ENCODE assay signal across 15 cellular contexts in genomic region chr15:86316216-86316615, GRCh38.
DNase-seq lines count a peak whose midpoint lies in the region; ATAC-seq, FAIRE-seq and TF ChIP-seq lines count a peak whose summit lies in the region.
"Had no signal": no experiment of that assay in that cellular context is flagged by ENCODE, and none has a peak within 500 bp of the region (broad histone marks: within the 10 kb centered on the region; RNA-seq: fewer than 3 reads in every experiment).

No MANE protein-coding gene starts in this region.

- peak overlapping the region; percentile 89 for H2AFZ ChIP-seq in H1 (ENCODE audit: low read length)

- peaks cover 3% of the 10 kb centered on the region for H3K9me3 Mint-ChIP-seq in neural crest cell
- peaks cover 3% of the 10 kb centered on the region for H3K9me3 Mint-ChIP-seq in stimulated activated effector memory CD8-positive, alpha-beta T cell treated with anti-CD3 and anti-CD28 coated beads, Interleukin-12 subunit alpha, Interleukin-12 subunit beta, amount 100 ng/mL, for 72 hours

- no peak overlapping the region for H3K23ac ChIP-seq in H1 (ENCODE audit: insufficient read length)

- no peak for TF ChIP-seq RAD21 in H1 (IDR thresholded peaks at IDR 0.05 in 1 of 2, conservative IDR thresholded peaks at IDR 0.05 in 1 of 2; ENCODE audit: low read depth in 2 of 2, low read length in 2 of 2)

- no peaks in the 10 kb centered on the region; the same call in 1 of the 2 replicates for H3K23me2 ChIP-seq in H1 (ENCODE audit: low read depth, low read length)

- H3K4me3 ChIP-seq in H1 (ENCODE audit: extremely low read depth in 1 of 4, insufficient read depth in 2 of 4, low read depth in 3 of 4, low read length in 4 of 4) = no peak overlapping the region
- H3K4me3 ChIP-seq in gastroesophageal sphincter = no peak overlapping the region
- H3K4me3 ChIP-seq: K562, SJSA1 had no signal

- peaks cover 20% of the 10 kb centered on the region for H3K4me1 Mint-ChIP-seq in neural crest cell
- peaks cover 13% of the 10 kb centered on the region for H3K4me1 Mint-ChIP-seq in stimulated activated effector memory CD8-positive, alpha-beta T cell treated with anti-CD3 and anti-CD28 coated beads, Interleukin-12 subunit alpha, Interleukin-12 subunit beta, amount 100 ng/mL, for 72 hours
- H3K4me1 Mint-ChIP-seq: B cell had no signal

- no peaks in the 10 kb centered on the region for H3K36me3 ChIP-seq in H1 (ENCODE audit: control insufficient read depth in 2 of 4, insufficient read depth in 4 of 4, low read length in 3 of 4)
- H3K36me3 ChIP-seq in gastroesophageal sphincter = no peaks in the 10 kb centered on the region
- H3K36me3 ChIP-seq: SJSA1 had no signal

- DNase-seq in H1 (ENCODE audit: low read depth in 1 of 2, low spot score in 2 of 2) = no peak
- no peak for DNase-seq in neural crest cell (ENCODE audit: low read depth, low spot score)
- no peak for DNase-seq in stimulated activated effector memory CD8-positive, alpha-beta T cell treated with anti-CD3 and anti-CD28 coated beads, Interleukin-12 subunit alpha, Interleukin-12 subunit beta, amount 100 ng/mL, for 72 hours (ENCODE audit: low spot score in 2 of 2)
- no peak for DNase-seq in HUDEP-2 (lab: John Stamatoyannopoulos, UW; ENCODE audit: unreplicated experiment in 76 of 76)
- DNase-seq: CD8-positive, alpha-beta T cell; NCI-H1436; NCI-H2029; NCI-H2171 treated with DMSO at 0.1 percent for 48 hours had no signal

- no peak overlapping the region for H2BK15ac ChIP-seq in H1 (ENCODE audit: low read length)

- H3K9me3 ChIP-seq in H1 (ENCODE audit: insufficient read depth in 2 of 2, low read depth in 1 of 2, low read length in 1 of 2) (no peaks in the 10 kb centered on the region; a peak in 1 of 4 replicates), gastroesophageal sphincter (no peaks in the 10 kb centered on the region)
- H3K9me3 ChIP-seq: SJSA1 had no signal

- H3K4ac ChIP-seq in H1 (replicated peaks; ENCODE audit: insufficient read length, low read depth, low read length) = no peak overlapping the region

- H4K20me1 ChIP-seq in H1 (replicated peaks in 1 of 2; ENCODE audit: control insufficient read depth in 1 of 2, insufficient read depth in 2 of 2, low read length in 2 of 2) = no peaks in the 10 kb centered on the region

- no peak overlapping the region for H4K5ac ChIP-seq in H1 (ENCODE audit: insufficient read length, low read depth, low read length)

- H2BK120ac ChIP-seq in H1 (replicated peaks; ENCODE audit: low read depth, low read length) = no peak overlapping the region

- H3K18ac ChIP-seq in H1 (ENCODE audit: extremely low read depth, low read length) = no peak overlapping the region

- H2BK20ac ChIP-seq in H1 (ENCODE audit: low read length) = no peak overlapping the region

- H4K8ac ChIP-seq in H1 (ENCODE audit: extremely low read depth, insufficient read depth, low read length) = no peak overlapping the region

- H3K9ac ChIP-seq in H1 (replicated peaks in 1 of 4; ENCODE audit: extremely low read depth in 1 of 4, low read depth in 3 of 4, low read length in 3 of 4) = no peak overlapping the region

- H4K91ac ChIP-seq in H1 (replicated peaks; ENCODE audit: insufficient read length, low read length) = no peak overlapping the region

- no peak for ATAC-seq in gastroesophageal sphincter
- ATAC-seq in stimulated activated effector memory CD8-positive, alpha-beta T cell treated with anti-CD3 and anti-CD28 coated beads, Interleukin-12 subunit alpha, Interleukin-12 subunit beta, amount 100 ng/mL, for 72 hours = no peak
- ATAC-seq in GM19452 (IDR thresholded peaks at IDR 0.05; ENCODE audit: unreplicated experiment) = no peak
- ATAC-seq in GM21723 (IDR thresholded peaks at IDR 0.05; ENCODE audit: unreplicated experiment) = no peak
- ATAC-seq: CD8-positive, alpha-beta T cell; HCT116; K562 had no signal

- no peaks in the 10 kb centered on the region for H3K36me3 Mint-ChIP-seq in neural crest cell (ENCODE audit: low read depth)
- H3K36me3 Mint-ChIP-seq in stimulated activated effector memory CD8-positive, alpha-beta T cell treated with anti-CD3 and anti-CD28 coated beads, Interleukin-12 subunit alpha, Interleukin-12 subunit beta, amount 100 ng/mL, for 72 hours = no peaks in the 10 kb centered on the region
- H3K36me3 Mint-ChIP-seq: CD8-positive, alpha-beta T cell had no signal

- no peak overlapping the region for H2BK5ac ChIP-seq in H1 (ENCODE audit: low read depth, low read length)

- H3K56ac ChIP-seq in H1 (replicated peaks; ENCODE audit: insufficient read length, low read depth, low read length) = no peak overlapping the region

- H3K27ac ChIP-seq in H1 (ENCODE audit: low read depth, low read length) = no peak overlapping the region
- peak overlapping the region in 3 of 4 donors; percentile 60 to 64 (median 61) for H3K27ac ChIP-seq in gastroesophageal sphincter
- H3K27ac ChIP-seq: SJSA1 had no signal

- H3K4me3 Mint-ChIP-seq in neural crest cell = no peak overlapping the region
- H3K4me3 Mint-ChIP-seq in stimulated activated effector memory CD8-positive, alpha-beta T cell treated with anti-CD3 and anti-CD28 coated beads, Interleukin-12 subunit alpha, Interleukin-12 subunit beta, amount 100 ng/mL, for 72 hours = peak overlapping the region; percentile 1
- H3K4me3 Mint-ChIP-seq: B cell; CD8-positive, alpha-beta T cell had no signal

- peak overlapping the region; percentile 62; the same call in 1 of the 2 replicates for H2BK12ac ChIP-seq in H1 (ENCODE audit: low read depth, low read length)

- peak overlapping the region; percentile 4 for H3K27ac Mint-ChIP-seq in neural crest cell (ENCODE audit: unreplicated experiment)
- H3K27ac Mint-ChIP-seq in stimulated activated effector memory CD8-positive, alpha-beta T cell treated with anti-CD3 and anti-CD28 coated beads, Interleukin-12 subunit alpha, Interleukin-12 subunit beta, amount 100 ng/mL, for 72 hours = peak overlapping the region; percentile 5
- H3K27ac Mint-ChIP-seq: B cell; CD8-positive, alpha-beta T cell had no signal

- no peak for TF ChIP-seq EP300 in H1 (IDR thresholded peaks at IDR 0.05; ENCODE audit: borderline replicate concordance in 1 of 2, low read depth in 2 of 2, low read length in 2 of 2)
- no peak for TF ChIP-seq EP300 in gastroesophageal sphincter (IDR thresholded peaks at IDR 0.05)

- TF ChIP-seq POLR2A in H1 (IDR thresholded peaks at IDR 0.05; ENCODE audit: control extremely low read depth in 1 of 2, low read depth in 2 of 2, low read length in 2 of 2) (no peak), gastroesophageal sphincter (IDR thresholded peaks at IDR 0.05) (no peak)

- H2AK5ac ChIP-seq in H1 (ENCODE audit: low read depth, low read length) = no peak overlapping the region

- H3K4me1 ChIP-seq in H1 (replicated peaks in 1 of 4; ENCODE audit: control insufficient read depth in 3 of 4, insufficient read depth in 4 of 4, low read length in 3 of 4) (no peaks in the 10 kb centered on the region), gastroesophageal sphincter (peaks cover 0 to 6% (median 0%) of the 10 kb centered on the region in 3 donors)
- H3K4me1 ChIP-seq: SJSA1 had no signal

- no peak overlapping the region for H3K14ac ChIP-seq in H1 (ENCODE audit: insufficient read length)

- FAIRE-seq in H1 (lab: Jason Lieb, UNC) = no peak
- FAIRE-seq: K562 had no signal

- TF ChIP-seq CTCF in H1 (IDR thresholded peaks at IDR 0.05; ENCODE audit: control extremely low read depth in 1 of 3, insufficient read depth in 1 of 3, low read depth in 1 of 3, low read length in 3 of 3) (no peak), gastroesophageal sphincter (IDR thresholded peaks at IDR 0.05) (no peak), neural crest cell (conservative IDR thresholded peaks at IDR 0.05) (no peak)

- no peaks in the 10 kb centered on the region for H3K79me1 ChIP-seq in H1 (ENCODE audit: low read depth, low read length)

- H3K27me3 Mint-ChIP-seq in neural crest cell (ENCODE audit: low read depth) = no peaks in the 10 kb centered on the region
- H3K27me3 Mint-ChIP-seq: B cell had no signal

- no peak overlapping the region for H3K4me2 ChIP-seq in H1 (ENCODE audit: insufficient read depth in 1 of 2, low read depth in 2 of 2, low read length in 2 of 2)

- CTCF ChIA-PET in H1 (lab: Charles Lee; ENCODE audit: partially characterized antibody) = interaction anchor here (0.6 to 1.8 kb wide), 3 partner anchors 13 to 87 kb away, joined by 3 to 5 read pairs (median 3); no protein-coding TSS in a partner anchor

- POLR2A ChIA-PET in H1 (lab: Charles Lee; ENCODE audit: partially characterized antibody) = no interaction called here

- H3K27me3 ChIP-seq in H1 (replicated peaks in 1 of 4; ENCODE audit: control insufficient read depth in 3 of 4, extremely low read depth in 1 of 4, insufficient read depth in 3 of 4, low read length in 3 of 4) (no peaks in the 10 kb centered on the region), gastroesophageal sphincter (no peaks in the 10 kb centered on the region)
- H3K27me3 ChIP-seq: SJSA1 had no signal

- no peaks in the 10 kb centered on the region for H3K79me2 ChIP-seq in H1 (ENCODE audit: control insufficient read depth in 1 of 2, insufficient read depth in 2 of 2, low read length in 2 of 2)

- 91% methylated on average over 8 of the region's 8 CpGs; no CpG with 5 or more reads in 1 of the 2 experiments for WGBS in H1 (ENCODE audit: extremely low coverage in 1 of 2, insufficient coverage in 1 of 2, insufficient read length in 1 of 2, insufficient replicate concordance in 2 of 2, low coverage in 1 of 2, low lambda C conversion rate in 2 of 2, missing lambda C conversion rate in 1 of 2), 2 experiments
- 48 to 68% methylated on average over 2 to 3 of the region's 8 CpGs for WGBS in gastroesophageal sphincter (ENCODE audit: low coverage in 1 of 2), 2 donors

TF ChIP-seq in H1, 55 proteins besides CTCF, POLR2A, EP300 and RAD21 (continues in another document):
- no peak for TF ChIP-seq USF2 (IDR thresholded peaks at IDR 0.05; ENCODE audit: low read length)
- no peak for TF ChIP-seq RNF2 (IDR thresholded peaks at IDR 0.05; ENCODE audit: borderline replicate concordance, low read depth, low read length, missing control alignments, poor library complexity, severe bottlenecking)
- TF ChIP-seq KDM4A (IDR thresholded peaks at IDR 0.05; ENCODE audit: low read depth, low read length, severe bottlenecking) = no peak
- no peak for TF ChIP-seq HDAC6 (IDR thresholded peaks at IDR 0.05; ENCODE audit: low read depth, low read length)
- TF ChIP-seq CREB1 (IDR thresholded peaks at IDR 0.05) = no peak
- no peak for TF ChIP-seq PHF8 (conservative IDR thresholded peaks at IDR 0.05; ENCODE audit: low read depth, low read length)
- TF ChIP-seq RBBP5 (IDR thresholded peaks at IDR 0.05; ENCODE audit: borderline replicate concordance, low read depth, low read length) = no peak
- no peak for TF ChIP-seq CBX5 (IDR thresholded peaks at IDR 0.05; ENCODE audit: low read depth, low read length)
- no peak for TF ChIP-seq POU5F1 (IDR thresholded peaks at IDR 0.05; ENCODE audit: low read depth, low read length)
